Comparison of ENCODE assay signal across 9 cellular contexts in genomic region chr13:106100261-106100919, GRCh38.
DNase-seq lines count a peak whose midpoint lies in the region; ATAC-seq, FAIRE-seq and TF ChIP-seq lines count a peak whose summit lies in the region.
"Had no signal": no experiment of that assay in that cellular context is flagged by ENCODE, and none has a peak within 500 bp of the region (broad histone marks: within the 10 kb centered on the region; RNA-seq: fewer than 3 reads in every experiment).

No MANE protein-coding gene starts in this region.

- peak overlapping the region; percentile 68 to 82 for H3K27ac ChIP-seq in A549

- no peak overlapping the region for H3K4me3 ChIP-seq in A549

- peak overlapping the region; percentile 62 for H3K4me2 ChIP-seq in A549

- no peak for TF ChIP-seq CTCF in A549 (IDR thresholded peaks at IDR 0.05)

- POLR2A ChIA-PET in A549 (lab: Yijun Ruan, JAX) = interaction anchor here (0.7 kb wide), 1 partner anchor 172 kb away, joined by 5 read pairs; no protein-coding TSS in a partner anchor

- no peak for FAIRE-seq in A549 (lab: Jason Lieb, UNC)

- no peak for TF ChIP-seq EP300 in A549 (IDR thresholded peaks at IDR 0.05)

- 9% methylated on average over 7 of the region's 7 CpGs for WGBS in A549 (ENCODE audit: missing lambda C conversion rate)

- peaks cover 66% of the 10 kb centered on the region for H3K4me1 ChIP-seq in A549

- ATAC-seq in A549 (peak; percentile 37 to 67; a peak in 4 of 6 replicates), HG02588 (IDR thresholded peaks at IDR 0.05; ENCODE audit: unreplicated experiment) (peak; percentile 70)

- no peak for TF ChIP-seq RAD21 in A549 (conservative IDR thresholded peaks at IDR 0.05 in 1 of 2, IDR thresholded peaks at IDR 0.05 in 1 of 2)

- CTCF ChIA-PET in A549 (lab: Yijun Ruan, JAX) = no interaction called here

- no peaks in the 10 kb centered on the region for H3K9me3 ChIP-seq in A549

- TF ChIP-seq POLR2A in A549 (IDR thresholded peaks at IDR 0.05; ENCODE audit: low read length) = no peak

- DNase-seq in A549 (ENCODE audit: low read depth in 1 of 2, low spot score in 1 of 2) (peak; percentile 48 to 75), RPMI7951 (ENCODE audit: low read depth) (peak; percentile 36), islet precursor cell (peak; percentile 96), T-helper 1 cell (no peak), SHP77 (lab: John Stamatoyannopoulos, UW) (no peak)
- no peak for DNase-seq in central memory CD4-positive, alpha-beta T cell
- no peak for DNase-seq in stimulated activated CD4-positive, alpha-beta T cell treated with anti-CD3 and anti-CD28 coated beads, Interleukin-4, amount 100 ng/mL, for 24 hours
- DNase-seq: NCI-H1930 had no signal

TF ChIP-seq in A549, 52 proteins besides CTCF, POLR2A, EP300 and RAD21:
- TF ChIP-seq BHLHE40 (IDR thresholded peaks at IDR 0.05; ENCODE audit: low read depth, low read length) (no peak), HES2 (IDR thresholded peaks at IDR 0.05) (no peak), JUN (IDR thresholded peaks at IDR 0.05) (no peak), MAFK (IDR thresholded peaks at IDR 0.05; ENCODE audit: partially characterized antibody) (no peak), E2F6 (IDR thresholded peaks at IDR 0.05; ENCODE audit: borderline replicate concordance, low read depth) (no peak), ESRRA (IDR thresholded peaks at IDR 0.05; ENCODE audit: borderline replicate concordance, low read length) (no peak), RFX5 (IDR thresholded peaks at IDR 0.05) (no peak), USF2 (IDR thresholded peaks at IDR 0.05) (no peak), HOXB5 (CRISPR knock-in tag; IDR thresholded peaks at IDR 0.05) (no peak), SMC3 (IDR thresholded peaks at IDR 0.05) (no peak), ZC3H11A (IDR thresholded peaks at IDR 0.05) (no peak)

Comparison
In these comparisons a context has a peak if more than half of its experiments do, and no peak if none do; other contexts are left out.
1. DNase-seq: peak in A549 (2 of 2), RPMI7951 (single experiment) and islet precursor cell (single experiment); none in central memory CD4-positive, alpha-beta T cell (single experiment), T-helper 1 cell (0 of 5), stimulated activated CD4-positive, alpha-beta T cell treated with anti-CD3 and anti-CD28 coated beads, Interleukin-4, amount 100 ng/mL, for 24 hours (single experiment) and SHP77 (0 of 2).